Comparison of ENCODE assay signal across 22 cellular contexts in genomic region chr17:81431545-81432482, GRCh38. TPM values are rescaled to one million over a fixed set of nuclear protein-coding genes. Genes with fewer than 3 reads are reported as not detected.
"Had no signal": no experiment of that assay in that cellular context is flagged by ENCODE, and none has a peak within 500 bp of the region (broad histone marks: within the 10 kb centered on the region; RNA-seq: fewer than 3 reads in every experiment).

No MANE protein-coding gene starts in this region.

- H3K9me3 ChIP-seq: gastroesophageal sphincter, pancreas, prostate gland, tibial nerve had no signal

- H3K27ac ChIP-seq: gastroesophageal sphincter, prostate gland had no signal

- ATAC-seq: activated naive CD8-positive, alpha-beta T cell treated with anti-CD3 and anti-CD28 coated beads, Interleukin-2, amount 50 U/mL, for 24 hours; effector memory CD8-positive, alpha-beta T cell; gastroesophageal sphincter; left cardiac atrium; naive thymus-derived CD4-positive, alpha-beta T cell had no signal

- H3K4me3 ChIP-seq: gastroesophageal sphincter, pancreas, prostate gland, tibial nerve had no signal

- DNase-seq: activated CD4-positive, alpha-beta memory T cell treated with anti-CD3 and anti-CD28 coated beads for 36 hours; activated CD4-positive, alpha-beta T cell treated with anti-CD3 and anti-CD28 coated beads, Interleukin-2, amount 10 ng/mL, durations not matched to agents 24 days and 14 days; activated CD4-positive, CD25-positive, alpha-beta regulatory T cell treated with anti-CD3 and anti-CD28 coated beads, Interleukin-2, amount 50 U/mL, for 72 hours; activated CD8-positive, alpha-beta memory T cell treated with anti-CD3 and anti-CD28 coated beads, Interleukin-2, amount 50 U/mL, for 4 hours; activated gamma-delta T cell; activated naive CD4-positive, alpha-beta T cell treated with anti-CD3 and anti-CD28 coated beads, Interleukin-2, amount 50 U/mL, for 16 hours; activated naive CD8-positive, alpha-beta T cell treated with anti-CD3 and anti-CD28 coated beads, Interleukin-2, amount 50 U/mL, for 24 hours; activated T-cell treated with anti-CD3 and anti-CD28 coated beads, Interleukin-2, amount 50 U/mL, for 1 hour; cortex of kidney; effector memory CD8-positive, alpha-beta T cell; erythroblast; hippocampal formation; left cardiac atrium; naive thymus-derived CD4-positive, alpha-beta T cell; stimulated activated CD4-positive, alpha-beta T cell treated with anti-CD3 and anti-CD28 coated beads, Interleukin-2, amount 100 ng/mL, for 48 hours; stimulated activated naive CD4-positive, alpha-beta T cell treated with Interleukin-2 at 50 U/mL for 16 hours had no signal

- H3K27me3 ChIP-seq: gastroesophageal sphincter, pancreas, tibial nerve had no signal

- FAIRE-seq: keratinocyte, pancreas had no signal

- H3K36me3 ChIP-seq: pancreas, prostate gland, tibial nerve had no signal

RNA-seq across cellular contexts. Expression of gene BAHCC1, which starts 36.6 kb away (rescaled TPM):
- total RNA-seq: activated CD4-positive, alpha-beta T cell treated with anti-CD3 and anti-CD28 coated beads, Interleukin-2, amount 10 ng/mL, durations not matched to agents 24 days and 14 days; activated CD8-positive, alpha-beta memory T cell treated with anti-CD3 and anti-CD28 coated beads for 36 hours had no signal
- polyA plus RNA-seq: naive thymus-derived CD4-positive, alpha-beta T cell had no signal
